Comparison of ENCODE assay signal across 2 cellular contexts in the genomic region with DNA sequence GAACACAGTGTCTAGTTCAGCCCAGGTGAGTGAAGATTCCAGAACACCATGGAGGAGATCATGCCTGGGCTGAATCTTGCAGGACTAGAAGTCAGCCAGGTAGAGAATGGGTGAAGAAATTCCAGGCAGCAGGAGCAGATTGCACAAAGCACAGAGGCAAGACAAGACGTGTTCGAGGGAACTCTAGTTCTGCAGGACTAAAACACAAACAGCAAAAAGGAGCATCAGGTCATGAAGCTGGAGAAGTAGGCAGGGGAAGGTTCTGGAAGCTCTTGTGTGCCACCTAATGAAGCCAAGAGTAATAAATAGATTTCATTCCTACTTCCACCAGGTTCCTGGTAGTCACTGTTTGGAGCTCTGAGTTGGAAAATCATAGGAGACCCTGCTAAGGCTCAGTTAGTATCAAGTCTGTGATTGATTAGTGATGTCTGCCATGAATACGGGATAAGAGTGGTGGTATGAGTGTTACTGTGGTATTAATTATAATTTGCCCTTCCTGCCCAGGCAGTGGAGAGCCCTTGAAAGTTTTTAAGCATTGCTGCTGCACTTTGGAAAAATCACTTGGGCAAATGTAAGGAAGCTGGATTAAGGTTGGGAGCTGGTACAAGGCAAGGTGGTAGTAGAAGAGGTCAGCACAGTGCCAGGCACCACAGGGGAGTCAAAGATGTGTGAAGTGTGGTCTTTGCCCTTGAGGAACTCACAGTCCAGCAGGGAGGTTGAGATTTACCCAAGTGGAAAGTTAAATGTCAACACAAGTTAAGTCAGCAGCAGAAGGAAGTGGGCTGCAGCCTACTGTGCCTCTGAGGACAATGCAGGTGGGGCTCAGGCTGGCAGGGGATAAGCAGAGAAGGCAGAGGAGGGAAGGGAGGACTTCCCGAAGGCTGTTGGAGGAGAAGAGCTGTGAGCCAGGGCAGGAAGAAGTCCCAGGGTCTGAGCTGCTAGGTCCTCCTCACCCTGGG.
TF ChIP-seq lines count a peak whose summit lies in the region.

No MANE protein-coding gene starts in this region.

TF ChIP-seq in HepG2, 621 proteins besides CTCF, POLR2A, EP300 and RAD21:
- TF ChIP-seq RBM39 (IDR thresholded peaks at IDR 0.05; ENCODE audit: low read depth, low read length, poor library complexity, severe bottlenecking) (no peak), HNRNPH1 (optimal IDR thresholded peaks at IDR 0.05; ENCODE audit: low read depth, low read length) (no peak), GTF3A (CRISPR knock-in tag; conservative IDR thresholded peaks at IDR 0.05) (no peak), ZZZ3 (CRISPR knock-in tag; IDR thresholded peaks at IDR 0.05; ENCODE audit: borderline replicate concordance) (no peak), HMG20A (CRISPR knock-in tag; IDR thresholded peaks at IDR 0.05; ENCODE audit: borderline replicate concordance) (no peak), ZNF772 (CRISPR knock-in tag; IDR thresholded peaks at IDR 0.05) (no peak), HOXA9 (CRISPR knock-in tag; IDR thresholded peaks at IDR 0.05; ENCODE audit: borderline replicate concordance) (no peak)
TF ChIP-seq in HepG2: peak in this region for 0.

TF ChIP-seq in GM12878, 131 proteins besides CTCF, POLR2A, EP300 and RAD21:
- TF ChIP-seq MEF2B (IDR thresholded peaks at IDR 0.05; ENCODE audit: partially characterized antibody, poor library complexity, severe bottlenecking): no peak
- TF ChIP-seq MLLT1 (IDR thresholded peaks at IDR 0.05): peak; percentile 62; the same call in 1 of the 2 replicates
TF ChIP-seq in GM12878: peak in this region for 1.
